ENCODE assay signal across 10 cellular contexts in the genomic region with DNA sequence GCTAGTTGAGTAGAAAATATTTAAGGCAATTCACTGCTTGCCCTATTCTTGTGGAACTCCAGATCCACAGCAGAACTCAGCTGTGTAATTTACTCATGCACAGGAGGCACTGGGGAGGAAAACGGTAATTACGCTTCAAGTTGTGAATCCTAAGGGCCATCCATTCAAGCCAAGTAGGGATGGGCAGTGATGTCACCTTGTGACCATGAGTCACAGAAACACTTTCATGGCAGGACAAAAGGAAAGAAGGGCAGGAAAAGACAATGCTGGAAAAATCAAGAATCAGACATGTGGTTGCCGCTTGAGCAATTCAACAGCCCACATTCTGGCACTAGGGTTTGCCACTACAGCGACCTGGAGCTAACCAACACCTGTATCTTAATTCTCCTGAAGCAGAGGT.
A peak's percentile ranks its signal among the peaks of the same experiment; 100 is the strongest.
DNase-seq lines count a peak whose midpoint lies in the region; ATAC-seq and TF ChIP-seq lines count a peak whose summit lies in the region.
"Had no signal": no experiment of that assay in that cellular context is flagged by ENCODE, and none has a peak within 500 bp of the region (broad histone marks: within the 10 kb centered on the region; RNA-seq: fewer than 3 reads in every experiment).

No MANE protein-coding gene starts in this region.

- no peak for ATAC-seq in central memory CD8-positive, alpha-beta T cell (replicated peaks; ENCODE audit: extremely low read depth, poor library complexity, severe bottlenecking)
- no peak for ATAC-seq in GM21529 (IDR thresholded peaks at IDR 0.05; ENCODE audit: unreplicated experiment)

- H3K36me3 Mint-ChIP-seq in central memory CD8-positive, alpha-beta T cell (ENCODE audit: insufficient read depth) = peaks cover 8% of the 10 kb centered on the region
- H3K36me3 Mint-ChIP-seq in nephron progenitor cell (ENCODE audit: low read depth) = peaks cover 13% of the 10 kb centered on the region

- DNase-seq in EL (peak; percentile 26), NCI-H146 (lab: John Stamatoyannopoulos, UW) (peak; percentile 61), nephron progenitor cell (no peak), 8988T (no peak), amniotic stem cell (lab: John Stamatoyannopoulos, UW) (no peak), NCI-H2081 treated with DMSO at 0.1 percent for 48 hours (lab: John Stamatoyannopoulos, UW) (no peak)
- no peak for DNase-seq in central memory CD8-positive, alpha-beta T cell (ENCODE audit: low spot score in 2 of 2)
- DNase-seq: right cardiac atrium, upper lobe of left lung had no signal

- TF ChIP-seq CTCF in nephron progenitor cell (IDR thresholded peaks at IDR 0.05) = no peak

- no peaks in the 10 kb centered on the region for H3K9me3 Mint-ChIP-seq in central memory CD8-positive, alpha-beta T cell
- no peaks in the 10 kb centered on the region for H3K9me3 Mint-ChIP-seq in nephron progenitor cell

- peaks cover 13% of the 10 kb centered on the region for H3K27me3 Mint-ChIP-seq in central memory CD8-positive, alpha-beta T cell
- H3K27me3 Mint-ChIP-seq in nephron progenitor cell (ENCODE audit: low read depth, poor library complexity) = peaks cover 10% of the 10 kb centered on the region

- no peak overlapping the region for H3K27ac Mint-ChIP-seq in central memory CD8-positive, alpha-beta T cell (ENCODE audit: low read depth)
- H3K27ac Mint-ChIP-seq in nephron progenitor cell = no peak overlapping the region

- peak overlapping the region; percentile 94 for H3K4me3 Mint-ChIP-seq in central memory CD8-positive, alpha-beta T cell
- peak overlapping the region; percentile 93 for H3K4me3 Mint-ChIP-seq in nephron progenitor cell

- peaks cover 42% of the 10 kb centered on the region for H3K4me1 Mint-ChIP-seq in central memory CD8-positive, alpha-beta T cell
- H3K4me1 Mint-ChIP-seq in nephron progenitor cell = peaks cover 19% of the 10 kb centered on the region

Comparison
In these comparisons a context has a peak if more than half of its experiments do, and no peak if none do; other contexts are left out.
1. DNase-seq: peak in EL (single experiment) and NCI-H146 (single experiment); none in central memory CD8-positive, alpha-beta T cell (0 of 2), nephron progenitor cell (single experiment), 8988T (single experiment), amniotic stem cell (single experiment) and NCI-H2081 treated with DMSO at 0.1 percent for 48 hours (single experiment).